Comparison of ENCODE assay signal across 12 cellular contexts in the genomic region with DNA sequence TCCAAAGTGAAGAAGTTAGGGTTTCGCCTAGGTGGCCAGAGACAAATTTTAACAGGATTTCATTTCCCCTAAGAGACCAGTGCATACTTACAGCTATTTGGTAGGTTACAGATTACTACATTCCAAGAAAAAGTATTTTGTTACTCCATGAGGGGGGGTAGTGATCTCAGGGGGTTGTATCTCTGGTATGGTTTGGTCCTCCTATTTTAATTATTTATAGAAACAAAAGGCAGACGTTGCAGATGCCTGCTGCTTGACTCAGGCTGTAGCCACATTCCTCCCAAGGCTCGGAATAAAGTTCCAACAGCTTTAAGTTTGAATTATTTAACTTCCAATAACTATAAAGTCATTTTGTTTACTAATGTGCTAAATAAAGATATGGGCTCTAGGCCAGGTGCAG. TPM values are rescaled to one million over a fixed set of nuclear protein-coding genes. Genes with fewer than 3 reads are reported as not detected.
A peak's percentile ranks its signal among the peaks of the same experiment; 100 is the strongest.
DNase-seq lines count a peak whose midpoint lies in the region; ATAC-seq, FAIRE-seq and TF ChIP-seq lines count a peak whose summit lies in the region.
"Had no signal": no experiment of that assay in that cellular context is flagged by ENCODE, and none has a peak within 500 bp of the region (broad histone marks: within the 10 kb centered on the region; RNA-seq: fewer than 3 reads in every experiment).

No MANE protein-coding gene starts in this region.

- no peaks in the 10 kb centered on the region; the same call in none of the 2 replicates for H3K27me3 Mint-ChIP-seq in H9 (ENCODE audit: low read depth)
- H3K27me3 Mint-ChIP-seq in activated naive CD8-positive, alpha-beta T cell: no peaks in the 10 kb centered on the region
- H3K27me3 Mint-ChIP-seq in immature natural killer cell (ENCODE audit: low read depth in 3 of 3): peaks cover 4 to 5% (median 5%) of the 10 kb centered on the region in 3 donors

- no peak overlapping the region for H4K91ac ChIP-seq in H9 (ENCODE audit: insufficient read length, low read depth, low read length)

- no peak overlapping the region for H3K23ac ChIP-seq in H9 (ENCODE audit: insufficient read length, low read depth, low read length)

- no peaks in the 10 kb centered on the region for H3K79me1 ChIP-seq in H9 (ENCODE audit: insufficient read depth, low read depth, low read length, poor library complexity, severe bottlenecking)

- H3K4me2 ChIP-seq in H9 (ENCODE audit: insufficient read depth, insufficient read length, low read length): peak overlapping the region; percentile 61

- no peaks in the 10 kb centered on the region for H3K4me1 ChIP-seq in H9 (ENCODE audit: insufficient read depth, low read length)

- H3K9me3 Mint-ChIP-seq in H9 (peaks cover 0 to 7% of the 10 kb centered on the region in 2 experiments; a peak in 2 of 5 replicates), immature natural killer cell (no peaks in the 10 kb centered on the region)
- H3K9me3 Mint-ChIP-seq in activated naive CD8-positive, alpha-beta T cell (ENCODE audit: low read depth): no peaks in the 10 kb centered on the region

- no CpG with 5 or more reads among the region's 3 CpGs for WGBS in H9 (ENCODE audit: extremely low coverage, insufficient read length, low lambda C conversion rate)

- no peak overlapping the region for H4K8ac ChIP-seq in H9 (replicated peaks; ENCODE audit: insufficient read length, low read depth, low read length)

- no peak for TF ChIP-seq CTCF in H9 (conservative IDR thresholded peaks at IDR 0.05)

- in situ Hi-C loops in ACHN (cut with HindIII; ENCODE audit: low pct_ligation_motif_present, low pct_unique_long_range_greater_than_20kb, low sequenced_read_pairs): no loop called here

- H3K4me3 Mint-ChIP-seq in H9 (peak overlapping the region; percentile 96 to 97), immature natural killer cell (peak overlapping the region; percentile 69 to 95 (median 95))
- H3K4me3 Mint-ChIP-seq in activated naive CD8-positive, alpha-beta T cell: peak overlapping the region; percentile 99

- no peaks in the 10 kb centered on the region for H4K20me1 ChIP-seq in H9 (ENCODE audit: control insufficient read depth, insufficient read depth, insufficient read length)

- no peaks in the 10 kb centered on the region for H3K9me3 ChIP-seq in H9 (ENCODE audit: control insufficient read depth, low read depth, low read length)

- no peak overlapping the region for H2BK5ac ChIP-seq in H9 (ENCODE audit: insufficient read length, low read length)

- no peak for FAIRE-seq in GM12891 (lab: Jason Lieb, UNC)

- H3K23me2 ChIP-seq in H9 (ENCODE audit: insufficient read length, low read depth, low read length, poor library complexity, severe bottlenecking): peaks cover 8% of the 10 kb centered on the region

- peak overlapping the region; percentile 84 for H3K27ac ChIP-seq in H9 (ENCODE audit: insufficient read length, low read depth, low read length)

- H3K56ac ChIP-seq in H9 (ENCODE audit: insufficient read length, low read depth, low read length): no peak overlapping the region

- H2AK5ac ChIP-seq in H9 (ENCODE audit: insufficient read length, low read length): no peak overlapping the region

- no peak overlapping the region for H2BK120ac ChIP-seq in H9 (ENCODE audit: low read depth, low read length, poor library complexity, severe bottlenecking)

- no peak overlapping the region; the same call in 1 of the 2 replicates for H3K14ac ChIP-seq in H9 (ENCODE audit: insufficient read depth, low read length)

- ATAC-seq in GM18873 (IDR thresholded peaks at IDR 0.05; ENCODE audit: low FRiP score, unreplicated experiment): no peak
- no peak for ATAC-seq in GM18502 (IDR thresholded peaks at IDR 0.05; ENCODE audit: poor library complexity, unreplicated experiment)
- ATAC-seq: gastroesophageal sphincter had no signal

- DNase-seq in ACHN (peak; percentile 88), H9 (no peak), immature natural killer cell (no peak), GM12891 (ENCODE audit: insufficient read length, low spot score) (no peak), midbrain (lab: John Stamatoyannopoulos, UW) (no peak)
- DNase-seq: activated CD4-positive, alpha-beta T cell treated with anti-CD3 and anti-CD28 coated beads for 1 hour; DND-41; NCI-H1436 treated with DMSO at 0.1 percent for 48 hours had no signal

- H3K4me1 Mint-ChIP-seq in H9: peaks cover 21 to 29% of the 10 kb centered on the region in 2 experiments
- H3K4me1 Mint-ChIP-seq in activated naive CD8-positive, alpha-beta T cell (ENCODE audit: low read depth): peaks cover 28% of the 10 kb centered on the region
- peaks cover 31 to 50% of the 10 kb centered on the region in 2 donors for H3K4me1 Mint-ChIP-seq in immature natural killer cell

- H2BK12ac ChIP-seq in H9 (ENCODE audit: insufficient read length, low read depth, low read length): no peak overlapping the region

- H3K79me2 ChIP-seq in H9 (ENCODE audit: insufficient read depth, low read length): peaks cover 19% of the 10 kb centered on the region; the same call in 1 of the 2 replicates

- H3K9ac ChIP-seq in H9 (ENCODE audit: extremely low read depth, insufficient read length, low read length): peak overlapping the region; percentile 88

- no peak overlapping the region for H2BK15ac ChIP-seq in H9 (ENCODE audit: low read depth, low read length)

- H3K27me3 ChIP-seq in H9 (ENCODE audit: insufficient read depth, low read length): no peaks in the 10 kb centered on the region

- H2AFZ ChIP-seq in H9 (ENCODE audit: low read length): no peak overlapping the region

- no peak overlapping the region for H4K5ac ChIP-seq in H9 (ENCODE audit: insufficient read length, low read depth, low read length)

- H3K36me3 Mint-ChIP-seq in H9 (ENCODE audit: insufficient read depth in 1 of 3, low read depth in 3 of 3): peaks cover 11 to 26% (median 11%) of the 10 kb centered on the region in 3 experiments
- H3K36me3 Mint-ChIP-seq in activated naive CD8-positive, alpha-beta T cell: peaks cover 5% of the 10 kb centered on the region
- H3K36me3 Mint-ChIP-seq in immature natural killer cell: no peaks in the 10 kb centered on the region

- H3K27ac Mint-ChIP-seq in H9 (peak overlapping the region; percentile 98 to 100 (median 99)), immature natural killer cell (peak overlapping the region in 5 of 6 donors; percentile 58 to 94 (median 88))
- H3K27ac Mint-ChIP-seq in activated naive CD8-positive, alpha-beta T cell: no peak overlapping the region

- H3T11ph ChIP-seq in H9 (ENCODE audit: low read length): no peak overlapping the region

- no peak overlapping the region for H3K18ac ChIP-seq in H9 (ENCODE audit: insufficient read length, low read depth, low read length)

- H2BK20ac ChIP-seq in H9 (ENCODE audit: low read depth, low read length, poor library complexity, severe bottlenecking): no peak overlapping the region

- H3K4ac ChIP-seq in H9 (ENCODE audit: low read depth, low read length): no peak overlapping the region; the same call in 1 of the 2 replicates

- no peak for TF ChIP-seq POLR2A in GM12891 (IDR thresholded peaks at IDR 0.05; ENCODE audit: low read depth, low read length)

TF ChIP-seq in GM12891, 5 proteins besides CTCF, POLR2A, EP300 and RAD21:
- TF ChIP-seq TAF1 (IDR thresholded peaks at IDR 0.05; ENCODE audit: low read depth, low read length): no peak
- no peak for TF ChIP-seq PAX5 (IDR thresholded peaks at IDR 0.05; ENCODE audit: insufficient read depth, low read length, severe bottlenecking)
- TF ChIP-seq POLR2AphosphoS5 (IDR thresholded peaks at IDR 0.05; ENCODE audit: low read depth, low read length): no peak
- TF ChIP-seq POU2F2 (IDR thresholded peaks at IDR 0.05; ENCODE audit: low read depth, low read length): no peak
TF ChIP-seq in GM12891: peak in this region for 0.

RNA-seq across cellular contexts. Expression of a gene that starts 1.3 kb away (rescaled TPM):
- total RNA-seq in H9 (2021): 44.9 and 47.6 TPM in 2 replicates
- 10 to 100 TPM; 13.1 to 22.6 (median 14.5) TPM for polyA plus RNA-seq in immature natural killer cell
- 6.4 TPM for polyA plus RNA-seq in GM12891 (2012; ENCODE audit: low read depth, missing spikeins)

RNA-seq across cellular contexts. Expression of a gene that starts 51.4 kb away (rescaled TPM):
- 120 and 130 TPM in 2 replicates for total RNA-seq in H9 (2021)
- polyA plus RNA-seq in immature natural killer cell: 10 to 100 TPM; 11.3 to 77.2 (median 31.6) TPM
- polyA plus RNA-seq in GM12891 (2012; ENCODE audit: low read depth, missing spikeins): 55.3 TPM

RNA-seq across cellular contexts. Expression of a gene that starts 51.8 kb away (rescaled TPM):
- 22.6 and 29.0 TPM in 2 replicates for total RNA-seq in H9 (2021)
- polyA plus RNA-seq in immature natural killer cell: 1 to 10 TPM in 2 of 3 donors, under 1 TPM in 1; 0.90 to 6.3 (median 2.9) TPM
- 7.9 TPM for polyA plus RNA-seq in GM12891 (2012; ENCODE audit: low read depth, missing spikeins)
